8 cellular contexts compared by ENCODE assay signal in genomic region chr5:136812270-136812669, GRCh38.
DNase-seq lines count a peak whose midpoint lies in the region; ATAC-seq and TF ChIP-seq lines count a peak whose summit lies in the region.
"Not testable (repeated sequence)": the region's sequence is repeated elsewhere in the genome, so short reads cannot be mapped to it uniquely, and the experiment has no call there.

No MANE protein-coding gene starts in this region.

- not testable (repeated sequence) for H3K27me3 ChIP-seq in PC-3 (ENCODE audit: low read length); psoas muscle (ENCODE audit: insufficient read depth in 3 of 3, low read length in 2 of 3); skeletal muscle tissue (ENCODE audit: control insufficient read depth in 3 of 3, insufficient read depth in 3 of 3, low read length in 3 of 3)

- WGBS in mesodermal cell (ENCODE audit: insufficient coverage in 2 of 2), 2 experiments, result 86% methylated on average over 2 of the region's 2 CpGs; no CpG with 5 or more reads in 1 of the 2 experiments
- WGBS in psoas muscle, 3 donors, result 87 to 89% (median 88%) methylated on average over 2 of the region's 2 CpGs

- H3K4me2 ChIP-seq in PC-3 (ENCODE audit: low read length), result peak overlapping the region; percentile 79

- not testable (repeated sequence) for H4K20me1 ChIP-seq in PC-3 (ENCODE audit: low read length)

- peak; percentile 20 for ATAC-seq in PC-3
- not testable (repeated sequence) for ATAC-seq in psoas muscle

- H3K27ac ChIP-seq in 22Rv1 (peak overlapping the region; percentile 27), HEK293 (ENCODE audit: extremely low read depth, low read depth, low read length) (0 out of 2 replicates have a peak overlapping the region, but pooled peaks have one; percentile 41), PC-3 (ENCODE audit: low read length) (peak overlapping the region; percentile 98), VCaP (peak overlapping the region; percentile 28; the same call in 1 of the 2 replicates), mesodermal cell (ENCODE audit: low read depth, low read length, severe bottlenecking) (peak overlapping the region; percentile 41), psoas muscle (peak overlapping the region; percentile 88), skeletal muscle tissue (ENCODE audit: low read depth, low read length) (peak overlapping the region; percentile 65)

- H3F3A ChIP-seq in PC-3 (ENCODE audit: low read length, unreplicated experiment), result not testable (repeated sequence)

- not testable (repeated sequence) for H3K4me3 ChIP-seq in HEK293 (ENCODE audit: low read depth, low read length); LNCaP clone FGC (ENCODE audit: low read depth, low read length); mesodermal cell (ENCODE audit: extremely low read depth, insufficient read depth, low read length, poor library complexity, severe bottlenecking); psoas muscle; skeletal muscle tissue (ENCODE audit: low read length in 3 of 3)
- 0 out of 2 replicates have a peak overlapping the region, but pooled peaks have one; percentile 37 for H3K4me3 ChIP-seq in PC-3 (ENCODE audit: low read length)

- not testable (repeated sequence) for H3K9me2 ChIP-seq in PC-3 (replicated peaks; ENCODE audit: low read length)

- not testable (repeated sequence) for H3K36me3 ChIP-seq in HEK293 (ENCODE audit: control insufficient read depth in 2 of 2, insufficient read depth in 1 of 2, low read length in 2 of 2); PC-3 (ENCODE audit: low read depth, low read length); mesodermal cell (ENCODE audit: control insufficient read depth, insufficient read depth, low read length); psoas muscle (ENCODE audit: insufficient read depth in 1 of 2, low read depth in 1 of 2); skeletal muscle tissue (ENCODE audit: control insufficient read depth in 3 of 3, insufficient read depth in 3 of 3, low read length in 3 of 3)

- H3K9ac ChIP-seq in PC-3 (ENCODE audit: low read length), result peak overlapping the region; percentile 73
- H3K9ac ChIP-seq in skeletal muscle tissue (ENCODE audit: low read depth in 1 of 3, low read length in 3 of 3), result not testable (repeated sequence)

- CTCF ChIA-PET in HEK293 (lab: Yijun Ruan, JAX); PC-3 (lab: Charles Lee): not testable (repeated sequence)

- not testable (repeated sequence) for H2AFZ ChIP-seq in PC-3 (ENCODE audit: low read length)

- peaks cover 11% of the 10 kb centered on the region for H3K4me1 ChIP-seq in HEK293 (ENCODE audit: control insufficient read depth, insufficient read depth, low read length)
- peaks cover 28% of the 10 kb centered on the region for H3K4me1 ChIP-seq in PC-3 (ENCODE audit: insufficient read depth, low read length)
- H3K4me1 ChIP-seq in mesodermal cell (ENCODE audit: control insufficient read depth, insufficient read depth, low read length, poor library complexity, severe bottlenecking), result peaks cover 13% of the 10 kb centered on the region
- peaks cover 16% of the 10 kb centered on the region for H3K4me1 ChIP-seq in psoas muscle
- H3K4me1 ChIP-seq in skeletal muscle tissue (ENCODE audit: control insufficient read depth in 3 of 3, insufficient read depth in 3 of 3, low read length in 3 of 3), result peaks cover 12 to 23% (median 17%) of the 10 kb centered on the region in 3 donors

- not testable (repeated sequence) for BruUV-seq in PC-3 (replicated peaks; lab: Mats Ljungman, UMichigan)

- intact Hi-C loops in PC-3 (cut with micrococcal nuclease), result loop anchor here (1.0 kb wide), 1 partner anchor 378 kb away; no protein-coding TSS in a partner anchor
- intact Hi-C loops in psoas muscle (cut with DNase I), result not testable (repeated sequence)

- DNase-seq in LNCaP clone FGC (ENCODE audit: low read depth) (peak; percentile 22), PC-3 (peak; percentile 53)
- not testable (repeated sequence) for DNase-seq in psoas muscle

- not testable (repeated sequence) for TF ChIP-seq CTCF in 22Rv1 (IDR thresholded peaks at IDR 0.05); HEK293 (tag by site-specific recombination; IDR thresholded peaks at IDR 0.05); LNCaP clone FGC (IDR thresholded peaks at IDR 0.05; ENCODE audit: control insufficient read depth, extremely low read depth, insufficient read depth); PC-3 (conservative IDR thresholded peaks at IDR 0.05; ENCODE audit: low read depth, low read length); VCaP (conservative IDR thresholded peaks at IDR 0.05); psoas muscle (IDR thresholded peaks at IDR 0.05)

- not testable (repeated sequence) for H3K79me2 ChIP-seq in PC-3 (ENCODE audit: low read length)

- not testable (repeated sequence) for H3K9me3 ChIP-seq in HEK293 (ENCODE audit: control insufficient read depth, insufficient read depth, low read depth, low read length); PC-3 (ENCODE audit: low read length); mesodermal cell (ENCODE audit: control insufficient read depth, low read length); psoas muscle; skeletal muscle tissue (ENCODE audit: control insufficient read depth in 3 of 3, low read length in 3 of 3)

- POLR2A ChIA-PET in HEK293 (lab: Yijun Ruan, JAX), result not testable (repeated sequence)
- POLR2A ChIA-PET in PC-3 (lab: Charles Lee; ENCODE audit: unreplicated experiment), result interaction anchor here (0.7 kb wide), 1 partner anchor 383 kb away, joined by 7 read pairs; no protein-coding TSS in a partner anchor

TF ChIP-seq in HEK293, 187 proteins besides CTCF, POLR2A, EP300 and RAD21 (continues in another document):
- TF ChIP-seq OSR2 (tag by site-specific recombination; IDR thresholded peaks at IDR 0.05), result peak; percentile 69
- peak; percentile 37; the same call in 1 of the 2 replicates for TF ChIP-seq INSM2 (tag by site-specific recombination; IDR thresholded peaks at IDR 0.05)
- 0 out of 2 replicates have a peak, but pooled peaks have one; percentile 19 for TF ChIP-seq ZNF335 (tag by site-specific recombination; conservative IDR thresholded peaks at IDR 0.05)
- peak; percentile 76 for TF ChIP-seq WT1 (tag by site-specific recombination; IDR thresholded peaks at IDR 0.05)
- peak; percentile 75 for TF ChIP-seq ZNF580 (tag by site-specific recombination; IDR thresholded peaks at IDR 0.05)
- peak; percentile 48 for TF ChIP-seq BCL6B (tag by site-specific recombination; IDR thresholded peaks at IDR 0.05)

Comparison
In these comparisons a context has a peak if more than half of its experiments do, and no peak if none do; other contexts are left out.
1. H3K27ac ChIP-seq: peak in every context shown above with its lines; median percentile 98 in PC-3; 88 in psoas muscle; 65 in skeletal muscle tissue; 41 in HEK293; 41 in mesodermal cell; 28 in VCaP; 27 in 22Rv1.